26 cellular contexts compared by ENCODE assay signal in the genomic region with DNA sequence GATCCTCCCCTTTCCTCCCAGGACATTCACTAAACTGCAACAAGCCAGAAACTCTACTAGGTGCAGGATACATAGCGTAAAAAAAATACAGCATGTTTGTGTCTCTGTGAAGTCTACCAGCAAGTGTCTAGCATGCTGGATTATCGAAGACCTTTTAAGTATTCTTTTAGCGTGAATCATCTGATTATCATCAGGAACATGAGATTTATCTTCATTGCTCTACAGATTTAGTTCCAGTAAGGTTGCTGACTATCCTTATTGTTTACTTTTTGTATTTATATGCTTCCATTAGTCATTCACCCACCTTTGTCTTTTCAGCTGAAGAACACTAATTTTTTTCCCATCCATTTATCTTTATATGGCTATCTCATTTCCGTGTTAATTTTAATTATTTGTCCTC.
"Had no signal": no experiment of that assay in that cellular context is flagged by ENCODE, and none has a peak within 500 bp of the region (broad histone marks: within the 10 kb centered on the region; RNA-seq: fewer than 3 reads in every experiment).

No MANE protein-coding gene starts in this region.

- FAIRE-seq: colon, kidney had no signal

- H3K4me3 ChIP-seq: gastroesophageal sphincter, psoas muscle, right atrium auricular region, tibial nerve had no signal

- DNase-seq: activated CD4-positive, alpha-beta memory T cell treated with anti-CD3 and anti-CD28 coated beads, Interleukin-2, amount 10 ng/mL, durations not matched to agents 7 days and 5 days; activated CD4-positive, alpha-beta T cell treated with anti-CD3 and anti-CD28 coated beads, Interleukin-2, amount 10 ng/mL, durations not matched to agents 7 days and 5 days; activated CD4-positive, CD25-positive, alpha-beta regulatory T cell treated with anti-CD3 and anti-CD28 coated beads, Interleukin-2, amount 50 U/mL, for 72 hours; activated CD8-positive, alpha-beta memory T cell treated with anti-CD3 and anti-CD28 coated beads, Interleukin-2, amount 50 U/mL, for 48 hours; activated gamma-delta T cell; activated naive CD4-positive, alpha-beta T cell treated with anti-CD3 and anti-CD28 coated beads, Interleukin-2, amount 10 ng/mL, durations not matched to agents 7 days and 5 days; activated naive CD8-positive, alpha-beta T cell treated with anti-CD3 and anti-CD28 coated beads, Interleukin-2, amount 10 ng/mL, durations not matched to agents 7 days and 5 days; activated T-cell treated with anti-CD3 and anti-CD28 coated beads, Interleukin-2, amount 50 U/mL, for 24 hours; amniotic stem cell; dermis blood vessel endothelial cell; effector CD4-positive, alpha-beta T cell; erythroblast; head of caudate nucleus; hippocampal formation; immature natural killer cell; kidney; naive thymus-derived CD8-positive, alpha-beta T cell; nucleus accumbens; psoas muscle; stimulated activated naive CD4-positive, alpha-beta T cell treated with Interleukin-2 at 50 U/mL for 16 hours; T-helper 2 cell had no signal

- H3K27ac ChIP-seq: gastroesophageal sphincter, parathyroid adenoma, psoas muscle, right atrium auricular region, tibial nerve had no signal

- H3K4me1 ChIP-seq: gastroesophageal sphincter, psoas muscle, right atrium auricular region, tibial nerve had no signal

- H3K36me3 ChIP-seq: right atrium auricular region had no signal

- H3K9ac ChIP-seq: parathyroid adenoma had no signal

- H3K9me3 ChIP-seq: gastroesophageal sphincter, psoas muscle, right atrium auricular region, tibial nerve had no signal

- H2AFZ ChIP-seq: parathyroid adenoma had no signal

- ATAC-seq: gastroesophageal sphincter; naive thymus-derived CD8-positive, alpha-beta T cell; psoas muscle had no signal

- H3K27me3 ChIP-seq: gastroesophageal sphincter, right atrium auricular region, tibial nerve had no signal
